In the genomic region with DNA sequence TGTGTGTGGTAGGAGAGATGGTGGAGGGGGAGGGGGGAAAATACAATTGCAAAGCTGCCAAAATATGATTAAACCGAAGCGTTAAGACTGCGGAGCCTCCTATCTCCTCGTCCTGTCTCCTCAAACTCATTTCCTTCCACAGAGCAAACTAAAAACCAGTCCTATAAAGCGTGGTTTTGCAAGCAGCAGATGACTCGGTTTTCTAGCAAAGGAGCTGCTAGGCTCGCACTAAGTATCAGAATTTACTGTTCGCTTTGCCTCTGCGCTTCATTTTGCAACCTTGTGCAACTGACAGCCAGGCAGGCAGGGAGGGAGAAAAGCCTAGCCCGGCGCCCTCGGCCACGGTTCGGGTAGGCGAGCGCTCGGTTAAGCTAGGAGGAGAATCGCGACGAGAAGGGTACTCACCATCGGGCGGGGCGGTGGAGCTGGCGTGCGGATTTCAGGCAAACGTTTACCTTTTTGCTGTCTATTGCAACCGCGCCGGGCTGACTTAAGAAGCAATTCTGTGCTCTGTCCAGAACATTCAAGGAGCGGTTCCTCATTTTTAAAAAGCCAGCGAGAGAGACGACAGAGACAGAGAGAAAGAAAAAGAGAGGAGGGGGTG, we compare ENCODE assay signal across 8 cellular contexts. TPM values are rescaled to one million over a fixed set of nuclear protein-coding genes. Genes with fewer than 3 reads are reported as not detected.
DNase-seq lines count a peak whose midpoint lies in the region; ATAC-seq and TF ChIP-seq lines count a peak whose summit lies in the region.

No MANE protein-coding gene starts in this region.

- H3K36me3 ChIP-seq in HAP-1 (replicated peaks) = no peaks in the 10 kb centered on the region
- H3K36me3 ChIP-seq in PC-9 (ENCODE audit: low read depth) = no peaks in the 10 kb centered on the region
- H3K36me3 ChIP-seq in esophagus squamous epithelium = no peaks in the 10 kb centered on the region
- no peaks in the 10 kb centered on the region for H3K36me3 ChIP-seq in parathyroid adenoma (ENCODE audit: control insufficient read depth, insufficient read depth, low read length)

- TF ChIP-seq CTCF in PC-9 (conservative IDR thresholded peaks at IDR 0.05) (no peak), esophagus squamous epithelium (IDR thresholded peaks at IDR 0.05) (no peak), parathyroid adenoma (IDR thresholded peaks at IDR 0.05) (no peak)

- POLR2A ChIA-PET in PC-9 (lab: Charles Lee; ENCODE audit: unreplicated experiment) = interaction anchor here (0.5 to 2.0 kb wide), 9 partner anchors 13 to 256 kb away, joined by 3 to 46 read pairs (median 6); no protein-coding TSS in a partner anchor

- peak overlapping the region; percentile 49 for H3K4me3 ChIP-seq in HAP-1
- peak overlapping the region; percentile 73 for H3K4me3 ChIP-seq in PC-9
- H3K4me3 ChIP-seq in esophagus squamous epithelium = peak overlapping the region; percentile 27 to 92 (median 72)
- peak overlapping the region; percentile 82 for H3K4me3 ChIP-seq in parathyroid adenoma (ENCODE audit: low read depth, low read length)

- H3K9me3 ChIP-seq in HAP-1 (no peaks in the 10 kb centered on the region), PC-9 (ENCODE audit: insufficient read depth, low read depth) (no peaks in the 10 kb centered on the region), esophagus squamous epithelium (no peaks in the 10 kb centered on the region), parathyroid adenoma (ENCODE audit: control insufficient read depth, low read length) (no peaks in the 10 kb centered on the region)

- no peaks in the 10 kb centered on the region for H3K9me2 ChIP-seq in PC-9 (ENCODE audit: insufficient read depth)

- TSS peak; percentile 44 for BruUV-seq in PC-9 (replicated peaks; lab: Mats Ljungman, UMichigan)

- DNase-seq in HAP-1 (ENCODE audit: low spot score in 2 of 2) (peak in 1 of 2 experiments; percentile 76), PC-9 (peak; percentile 16 to 56), esophagus squamous epithelium (lab: John Stamatoyannopoulos, UW) (no peak), NCI-H2107 (lab: John Stamatoyannopoulos, UW) (no peak)
- DNase-seq in activated CD4-positive, CD25-positive, alpha-beta regulatory T cell (lab: John Stamatoyannopoulos, UW) = no peak
- no peak for DNase-seq in activated CD8-positive, alpha-beta memory T cell treated with anti-CD3 and anti-CD28 coated beads for 24 hours

- H3K27me3 ChIP-seq in HAP-1 (ENCODE audit: low read depth) (no peaks in the 10 kb centered on the region), PC-9 (ENCODE audit: insufficient read depth, low read depth) (no peaks in the 10 kb centered on the region), esophagus squamous epithelium (peaks cover 0 to 79% (median 5%) of the 10 kb centered on the region in 4 donors), parathyroid adenoma (ENCODE audit: control insufficient read depth, insufficient read depth, low read length) (no peaks in the 10 kb centered on the region)

- H3K4me1 ChIP-seq in HAP-1 (peaks cover 27% of the 10 kb centered on the region), PC-9 (replicated peaks; ENCODE audit: insufficient read depth) (peaks cover 40% of the 10 kb centered on the region), esophagus squamous epithelium (peaks cover 6 to 60% (median 11%) of the 10 kb centered on the region in 3 donors), parathyroid adenoma (no peaks in the 10 kb centered on the region)

- peaks cover 49% of the 10 kb centered on the region for H3K79me2 ChIP-seq in PC-9 (ENCODE audit: low read depth)
- peaks cover 13% of the 10 kb centered on the region for H3K79me2 ChIP-seq in parathyroid adenoma

- no peaks in the 10 kb centered on the region for H4K20me1 ChIP-seq in PC-9 (ENCODE audit: insufficient read depth)

- H3K9ac ChIP-seq in parathyroid adenoma = no peak overlapping the region

- peaks cover 46% of the 10 kb centered on the region for H3F3A ChIP-seq in PC-9 (ENCODE audit: insufficient read depth, low read depth)

- H3K27ac ChIP-seq in PC-9 (peak overlapping the region; percentile 91), esophagus squamous epithelium (peak overlapping the region; percentile 67 to 97 (median 94)), parathyroid adenoma (peak overlapping the region; percentile 97)

- peak overlapping the region; percentile 86 for H3K4me2 ChIP-seq in PC-9
- H3K4me2 ChIP-seq in parathyroid adenoma (ENCODE audit: low read length) = peak overlapping the region; percentile 65

- CTCF ChIA-PET in PC-9 (lab: Charles Lee) = interaction anchor here (0.5 to 1.5 kb wide), 8 partner anchors 10 to 644 kb away, joined by 3 to 6 read pairs (median 4); no protein-coding TSS in a partner anchor

- no peak for ATAC-seq in GM21825 (IDR thresholded peaks at IDR 0.05; ENCODE audit: unreplicated experiment)

- in situ Hi-C loops in HAP-1 (cut with MboI; ENCODE audit: low sequenced_read_pairs) = loop anchor here (25.0 kb wide), 2 partner anchors 489 to 1064 kb away; no protein-coding TSS in a partner anchor

- TF ChIP-seq POLR2A in esophagus squamous epithelium (IDR thresholded peaks at IDR 0.05) = no peak

- H2AFZ ChIP-seq in PC-9 (peak overlapping the region; percentile 79), parathyroid adenoma (peak overlapping the region; percentile 66)

- intact Hi-C loops in PC-9 (cut with micrococcal nuclease; ENCODE audit: unreplicated experiment) = loop anchor here (1.0 to 10.0 kb wide), 12 partner anchors 53 to 1068 kb away; no protein-coding TSS in a partner anchor
- intact Hi-C loops in esophagus squamous epithelium (cut with DNase I) = no loop called here

- WGBS in esophagus squamous epithelium, 2 donors = 0 to 11% methylated on average over 14 to 19 of the region's 32 CpGs

RNA-seq across cellular contexts. Expression of gene NR2F2, which starts 3.8 kb away (rescaled TPM):
- 48.4 and 72.1 TPM in 2 replicates for total RNA-seq in PC-9 (2021)
- total RNA-seq in esophagus squamous epithelium = 10 to 100 TPM in 1 of 4 donors, 1 to 10 TPM in 3; 3.7 to 15.6 (median 6.4) TPM

Comparison
In these comparisons a context has a peak if more than half of its experiments do, and no peak if none do; other contexts are left out.
1. DNase-seq: peak in PC-9 (2 of 2); none in esophagus squamous epithelium (single experiment), activated CD4-positive, CD25-positive, alpha-beta regulatory T cell (0 of 4), NCI-H2107 (single experiment) and activated CD8-positive, alpha-beta memory T cell treated with anti-CD3 and anti-CD28 coated beads for 24 hours (single experiment).
2. Peak in every context shown above with its lines, with median percentiles within 50 percentile points of each other: H3K4me3 ChIP-seq and H3K27ac ChIP-seq.